8 cellular contexts compared by ENCODE assay signal in genomic region chr1:244273262-244273844, GRCh38.
DNase-seq lines count a peak whose midpoint lies in the region; ATAC-seq and TF ChIP-seq lines count a peak whose summit lies in the region.

No MANE protein-coding gene starts in this region.

- no peaks in the 10 kb centered on the region for H3K4me1 ChIP-seq in hepatocyte (ENCODE audit: insufficient read depth)

- no peaks in the 10 kb centered on the region for H3K36me3 ChIP-seq in hepatocyte (replicated peaks; ENCODE audit: insufficient read depth, low read depth)

- no peaks in the 10 kb centered on the region for H3K27me3 ChIP-seq in hepatocyte

- H3K27ac ChIP-seq in angular gyrus (ENCODE audit: low read depth, low read length) (peak overlapping the region; percentile 83), hepatocyte (peak overlapping the region; percentile 24)

- DNase-seq in DMS53 (lab: John Stamatoyannopoulos, UW) (peak; percentile 33), DMS53 treated with DMSO at 0.1 percent for 48 hours (lab: John Stamatoyannopoulos, UW; ENCODE audit: unreplicated experiment) (no peak), hepatocyte (ENCODE audit: low spot score) (no peak), superior temporal gyrus (ENCODE audit: extremely low spot score) (peak; percentile 74), dermis blood vessel endothelial cell (no peak)
- no peak for DNase-seq in stimulated activated naive CD8-positive, alpha-beta T cell treated with anti-CD3 and anti-CD28 coated beads, Interleukin-15, Interleukin-2, amounts not matched to agents 100 U/mL and 50 U/mL, for 24 hours

- H3K79me2 ChIP-seq in hepatocyte: no peaks in the 10 kb centered on the region

- WGBS in hepatocyte (ENCODE audit: low lambda C conversion rate, missing lambda C conversion rate): 51% methylated on average over 8 of the region's 8 CpGs

- H3K4me2 ChIP-seq in hepatocyte: no peak overlapping the region

- no peaks in the 10 kb centered on the region for H3K9me3 ChIP-seq in hepatocyte (ENCODE audit: low read depth)

- no peak overlapping the region for H2AFZ ChIP-seq in hepatocyte

- H3K9me2 ChIP-seq in hepatocyte (replicated peaks; ENCODE audit: insufficient read depth): no peaks in the 10 kb centered on the region

- no peaks in the 10 kb centered on the region for H4K20me1 ChIP-seq in hepatocyte (ENCODE audit: insufficient read depth, poor library complexity, severe bottlenecking)

- ATAC-seq in stimulated activated naive CD8-positive, alpha-beta T cell treated with anti-CD3 and anti-CD28 coated beads, Interleukin-15, Interleukin-2, amounts not matched to agents 100 U/mL and 50 U/mL, for 24 hours: no peak
- ATAC-seq in HG03354 (IDR thresholded peaks at IDR 0.05; ENCODE audit: poor library complexity, severe bottlenecking, unreplicated experiment): no peak

- H3K4me3 ChIP-seq in hepatocyte: no peak overlapping the region

- no peak for TF ChIP-seq CTCF in hepatocyte (IDR thresholded peaks at IDR 0.05; ENCODE audit: poor library complexity)

Comparison
In these comparisons a context has a peak if more than half of its experiments do, and no peak if none do; other contexts are left out.
1. DNase-seq: peak in DMS53 (single experiment) and superior temporal gyrus (single experiment); none in DMS53 treated with DMSO at 0.1 percent for 48 hours (single experiment), hepatocyte (single experiment), dermis blood vessel endothelial cell (single experiment) and stimulated activated naive CD8-positive, alpha-beta T cell treated with anti-CD3 and anti-CD28 coated beads, Interleukin-15, Interleukin-2, amounts not matched to agents 100 U/mL and 50 U/mL, for 24 hours (single experiment).